Comparison of ENCODE assay signal across 24 cellular contexts in the genomic region with DNA sequence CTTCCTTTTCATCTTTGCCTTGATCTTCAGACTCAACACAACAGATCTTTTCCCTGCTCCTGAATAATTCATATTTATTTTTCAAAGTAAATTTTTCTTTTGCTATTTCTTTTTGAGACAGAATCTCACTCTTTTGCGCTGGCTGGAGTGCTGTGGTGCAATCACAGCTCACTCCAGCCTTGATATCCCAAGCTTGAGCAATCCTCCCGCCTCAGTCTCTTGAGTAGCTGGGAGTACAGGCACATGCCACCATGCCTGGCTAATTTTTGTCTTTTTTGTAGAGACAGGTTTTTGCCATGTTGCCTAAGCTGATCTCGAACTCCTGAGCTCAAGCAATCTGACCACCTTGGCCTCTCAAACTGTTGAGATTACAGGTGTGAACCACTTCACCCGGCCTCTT.
"Had no signal": no experiment of that assay in that cellular context is flagged by ENCODE, and none has a peak within 500 bp of the region (broad histone marks: within the 10 kb centered on the region; RNA-seq: fewer than 3 reads in every experiment).

No MANE protein-coding gene starts in this region.

- ATAC-seq: heart right ventricle; mucosa of descending colon; natural killer cell treated with Interleukin-12 subunit alpha and Interleukin-12 subunit beta and Interleukin-15 and Interleukin-18, amount 100 ng/mL, for 72 hours; pancreas; right lobe of liver; stimulated activated naive CD8-positive, alpha-beta T cell treated with anti-CD3 and anti-CD28 coated beads, Interleukin-15, amount 100 ng/mL, for 72 hours had no signal

- H3K4me3 ChIP-seq: esophagus muscularis mucosa, heart right ventricle, lung, mucosa of descending colon, pancreas, right lobe of liver, suprapubic skin, transverse colon had no signal

- H3K36me3 ChIP-seq: esophagus muscularis mucosa, heart right ventricle, neutrophil, pancreas, right lobe of liver, suprapubic skin, transverse colon had no signal

- H3K27ac ChIP-seq: esophagus muscularis mucosa, heart right ventricle, neutrophil, pancreas, right lobe of liver, suprapubic skin, transverse colon had no signal

- DNase-seq: cerebellar nuclear complex; cortex of kidney; foreskin melanocyte; glutamatergic neuron; heart right ventricle; hippocampal formation; mucosa of descending colon; naive B cell; pancreas; retina; right lobe of liver; small intestine; stimulated activated CD4-positive, alpha-beta T cell treated with anti-CD3 and anti-CD28 coated beads, Interleukin-12 subunit alpha, Interleukin-12 subunit beta, amount 100 ng/mL, for 4 hours; stimulated activated CD4-positive, alpha-beta T cell treated with anti-CD3 and anti-CD28 coated beads, Interleukin-1b, Interleukin-23, amount 100 ng/mL, for 48 hours; stimulated activated CD4-positive, alpha-beta T cell treated with anti-CD3 and anti-CD28 coated beads, Interleukin-4, amount 100 ng/mL, for 1 hour; stimulated activated CD8-positive, alpha-beta memory T cell treated with anti-CD3 and anti-CD28 coated beads, Interleukin-4, amount 100 ng/mL, for 48 hours; stimulated activated naive CD4-positive, alpha-beta T cell; stimulated activated naive CD8-positive, alpha-beta T cell treated with anti-CD3 and anti-CD28 coated beads, Interleukin-15, amount 100 ng/mL, for 72 hours; transverse colon had no signal

- H3K4me1 ChIP-seq: esophagus muscularis mucosa, heart right ventricle, pancreas, right lobe of liver, suprapubic skin had no signal

- H3K9me3 ChIP-seq: esophagus muscularis mucosa, heart right ventricle, mucosa of descending colon, neutrophil, pancreas, right lobe of liver, suprapubic skin, transverse colon had no signal

- H3K27me3 ChIP-seq: esophagus muscularis mucosa, heart right ventricle, neutrophil, pancreas, right lobe of liver, suprapubic skin, transverse colon had no signal
